32 cellular contexts compared by ENCODE assay signal in genomic region chr3:3634326-3634725, GRCh38.
"Had no signal": no experiment of that assay in that cellular context is flagged by ENCODE, and none has a peak within 500 bp of the region (broad histone marks: within the 10 kb centered on the region; RNA-seq: fewer than 3 reads in every experiment).

No MANE protein-coding gene starts in this region.

- DNase-seq: Karpas-422, Kasumi-1, MG63, NCI-H1048, NCI-H1092, NCI-H1092 treated with DMSO at 0.1 percent for 48 hours, NCI-H1105, NCI-H1105 treated with DMSO at 0.1 percent for 48 hours, NCI-H1417, NCI-H1417 treated with DMSO at 0.1 percent for 48 hours, NCI-H1436, NCI-H1436 treated with DMSO at 0.1 percent for 48 hours, NCI-H146, NCI-H1694, NCI-H1694 treated with DMSO at 0.1 percent for 48 hours, NCI-H187, NCI-H187 treated with DMSO at 0.1 percent for 48 hours, NCI-H1930, NCI-H2029, NCI-H2029 treated with DMSO at 0.1 percent for 48 hours, NCI-H2081, NCI-H2081 treated with DMSO at 0.1 percent for 48 hours, NCI-H2107, NCI-H2171, NCI-H2171 treated with DMSO at 0.1 percent for 48 hours, NCI-H2227 treated with DMSO at 0.1 percent for 48 hours, NCI-H345, NCI-H446, NCI-H446 treated with DMSO at 0.1 percent for 48 hours, NCI-H510A, NCI-H510A treated with DMSO at 0.1 percent for 48 hours had no signal

- H3K27ac ChIP-seq: KMS-11 had no signal

- H3K36me3 ChIP-seq: MG63 had no signal

- H3K4me2 ChIP-seq: KMS-11 had no signal

- H3K4me3 ChIP-seq: MG63 had no signal

- H3K9me3 ChIP-seq: MG63 had no signal

- H3K9ac ChIP-seq: KMS-11 had no signal

- H3K27me3 ChIP-seq: MG63 had no signal
